10 cellular contexts compared by ENCODE assay signal in genomic region chr4:95546866-95547707, GRCh38. TPM values are rescaled to one million over a fixed set of nuclear protein-coding genes. Genes with fewer than 3 reads are reported as not detected.
DNase-seq lines count a peak whose midpoint lies in the region; ATAC-seq and TF ChIP-seq lines count a peak whose summit lies in the region.
"Had no signal": no experiment of that assay in that cellular context is flagged by ENCODE, and none has a peak within 500 bp of the region (broad histone marks: within the 10 kb centered on the region; RNA-seq: fewer than 3 reads in every experiment).

No MANE protein-coding gene starts in this region.

- TF ChIP-seq CTCF in left lung (IDR thresholded peaks at IDR 0.05) (no peak), Caco-2 (IDR thresholded peaks at IDR 0.05; ENCODE audit: insufficient read depth in 1 of 2, low read depth in 1 of 2, low read length in 1 of 2, severe bottlenecking in 1 of 2, unreplicated experiment in 1 of 2) (no peak)

- H3K27me3 ChIP-seq in left lung (peaks cover 10 to 62% of the 10 kb centered on the region in 2 donors), stomach smooth muscle (ENCODE audit: control insufficient read depth in 1 of 2, insufficient read depth in 2 of 2, low read length in 2 of 2) (peaks cover 20 to 30% of the 10 kb centered on the region in 2 donors), Caco-2 (replicated peaks; ENCODE audit: control insufficient read depth, insufficient read depth, low read length) (no peaks in the 10 kb centered on the region)

- CTCF ChIA-PET in Caco-2 (lab: Charles Lee) = no interaction called here

- H3K9me3 Mint-ChIP-seq in Caco-2 (ENCODE audit: unreplicated experiment) = no peaks in the 10 kb centered on the region

- BruUV-seq in Caco-2 (replicated peaks; lab: Mats Ljungman, UMichigan) = no TSS peak

- H3K4me1 ChIP-seq in left lung = peaks cover 0 to 21% of the 10 kb centered on the region in 2 donors
- peaks cover 4% of the 10 kb centered on the region for H3K4me1 ChIP-seq in stomach smooth muscle (ENCODE audit: control insufficient read depth, insufficient read depth, low read length)
- H3K4me1 ChIP-seq in Caco-2 = no peaks in the 10 kb centered on the region

- H3K4me3 Mint-ChIP-seq in Caco-2 (ENCODE audit: unreplicated experiment) = no peak overlapping the region

- H3K36me3 Mint-ChIP-seq in Caco-2 (ENCODE audit: insufficient read depth, unreplicated experiment) = no peaks in the 10 kb centered on the region

- intact Hi-C loops in left lung (cut with DNase I) (no loop called here), Caco-2 (cut with micrococcal nuclease; ENCODE audit: unreplicated experiment) (no loop called here)

- no peak for ATAC-seq in left lung

- POLR2A ChIA-PET in Caco-2 (lab: Charles Lee) = no interaction called here

- no peaks in the 10 kb centered on the region for H3K36me3 ChIP-seq in left lung
- H3K36me3 ChIP-seq in stomach smooth muscle (ENCODE audit: control insufficient read depth in 2 of 2, insufficient read depth in 2 of 2, low read length in 2 of 2) = no peaks in the 10 kb centered on the region
- H3K36me3 ChIP-seq in Caco-2 (ENCODE audit: control insufficient read depth, insufficient read depth, low read length) = no peaks in the 10 kb centered on the region

- H3K27ac ChIP-seq in left lung (peak overlapping the region; percentile 81 to 87), stomach smooth muscle (ENCODE audit: low read length) (no peak overlapping the region)

- H3K4me3 ChIP-seq in left lung (peak overlapping the region; percentile 43 to 46), stomach smooth muscle (ENCODE audit: low read length in 2 of 2) (peak overlapping the region; percentile 76 to 84), Caco-2 (ENCODE audit: low read depth, low read length) (no peak overlapping the region)

- no peaks in the 10 kb centered on the region for H3K4me1 Mint-ChIP-seq in Caco-2 (ENCODE audit: low read depth, unreplicated experiment)

- H3K27me3 Mint-ChIP-seq in Caco-2 (ENCODE audit: insufficient read depth, unreplicated experiment) = no peaks in the 10 kb centered on the region

- no peaks in the 10 kb centered on the region for H3K9me3 ChIP-seq in left lung
- H3K9me3 ChIP-seq in stomach smooth muscle (ENCODE audit: control insufficient read depth in 2 of 2, low read length in 2 of 2) = no peaks in the 10 kb centered on the region
- no peaks in the 10 kb centered on the region for H3K9me3 ChIP-seq in Caco-2

- DNase-seq in NCI-H69 (lab: John Stamatoyannopoulos, UW) = peak; percentile 27
- peak; percentile 35 for DNase-seq in cerebellar cortex (ENCODE audit: low spot score)
- DNase-seq in left lung = peak in 1 of 2 donors; percentile 24
- no peak for DNase-seq in NCI-H1092 (lab: John Stamatoyannopoulos, UW)
- no peak for DNase-seq in NCI-H187 treated with DMSO at 0.1 percent for 48 hours (lab: John Stamatoyannopoulos, UW)
- no peak for DNase-seq in Caco-2
- DNase-seq in EL = no peak
- DNase-seq: HCEC 1CT, Karpas-422 had no signal

- peak overlapping the region in 1 of 2 donors; percentile 33 for H3K9ac ChIP-seq in stomach smooth muscle (ENCODE audit: low read length in 2 of 2)

- no peak overlapping the region for H3K27ac Mint-ChIP-seq in Caco-2 (ENCODE audit: unreplicated experiment)

RNA-seq across cellular contexts. Expression of gene UNC5C, which starts 1.7 kb away (rescaled TPM):
- total RNA-seq in left lung = 10 to 100 TPM in 1 of 2 donors, 1 to 10 TPM in 1; 9.0 to 14.4 TPM
- total RNA-seq in Caco-2 (2022) = not detected in 2 replicates

Comparison
In these comparisons a context has a peak if more than half of its experiments do, and no peak if none do; other contexts are left out.
1. DNase-seq: peak in NCI-H69 (single experiment) and cerebellar cortex (single experiment); none in NCI-H1092 (single experiment), NCI-H187 treated with DMSO at 0.1 percent for 48 hours (single experiment), Caco-2 (0 of 2) and EL (single experiment).
2. RNA of gene UNC5C, which starts 1.7 kb away (total RNA-seq): 9.0 to 14.4 TPM in left lung; not detected in Caco-2; every median in the first group is over 10 times any median in the second.